ENCODE assay signal across 8 cellular contexts in the genomic region with DNA sequence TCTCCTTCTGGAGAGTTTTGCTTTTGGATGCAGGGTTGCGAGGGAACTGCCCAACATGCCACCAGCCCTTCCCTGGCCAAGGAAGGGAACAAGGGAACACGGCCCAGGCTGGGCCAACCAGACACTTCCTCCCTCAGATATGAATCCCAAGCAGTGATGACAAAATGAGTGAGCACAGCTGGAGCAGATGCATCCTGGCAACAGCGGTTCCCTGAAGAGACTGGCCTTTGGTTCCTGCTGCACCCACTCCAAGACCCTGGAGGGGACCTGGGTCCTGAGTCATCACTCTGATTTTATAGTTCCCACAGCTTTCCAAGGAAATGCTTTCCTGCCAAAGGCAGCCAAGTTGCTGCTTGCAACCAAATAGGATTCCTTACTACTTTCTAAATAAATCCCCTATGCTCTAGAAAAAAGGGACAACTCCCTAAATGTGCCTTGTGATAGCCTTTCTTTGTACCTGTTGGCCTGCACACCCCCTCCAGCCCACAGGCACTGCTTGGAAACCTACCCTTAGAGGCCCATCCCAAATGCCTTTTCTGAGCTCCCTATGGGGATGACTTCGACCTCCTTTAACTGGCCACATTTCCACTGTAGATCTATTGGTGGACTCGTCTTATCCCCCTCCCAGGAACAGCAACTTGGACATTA. TPM values are rescaled to one million over a fixed set of nuclear protein-coding genes. Genes with fewer than 3 reads are reported as not detected.
DNase-seq lines count a peak whose midpoint lies in the region; ATAC-seq, FAIRE-seq and TF ChIP-seq lines count a peak whose summit lies in the region.

No MANE protein-coding gene starts in this region.

- H3K36me3 ChIP-seq in SU-DHL-6 (ENCODE audit: low read length) (no peaks in the 10 kb centered on the region), small intestine (ENCODE audit: control insufficient read depth in 2 of 2, insufficient read depth in 2 of 2, low read length in 2 of 2) (no peaks in the 10 kb centered on the region)

- H3K9me2 ChIP-seq in SU-DHL-6 (replicated peaks; ENCODE audit: insufficient read depth, low read length) = no peaks in the 10 kb centered on the region

- TF ChIP-seq POLR2A in H54 (IDR thresholded peaks at IDR 0.05; ENCODE audit: low read depth, low read length) = no peak

- peak; percentile 60 for DNase-seq in H54 (ENCODE audit: insufficient read length, low spot score)
- DNase-seq in Right ventricle myocardium superior = peak; percentile 79
- DNase-seq in small intestine = no peak
- DNase-seq in NK-92 (lab: John Stamatoyannopoulos, UW; ENCODE audit: unreplicated experiment) = no peak
- DNase-seq in COR-L47 (lab: John Stamatoyannopoulos, UW) = no peak
- no peak for DNase-seq in SK-N-DZ (ENCODE audit: low spot score)
- no peak for DNase-seq in central memory CD4-positive, alpha-beta T cell

- 52 to 62% (median 52%) methylated on average over 5 of the region's 5 CpGs for WGBS in small intestine, 3 donors

- ATAC-seq in Right ventricle myocardium superior (ENCODE audit: poor library complexity) = peak; percentile 52

- no peak for FAIRE-seq in H54 (lab: Jason Lieb, UNC)
- FAIRE-seq in small intestine (lab: Jason Lieb, UNC) = no peak

- peaks cover 11 to 40% of the 10 kb centered on the region in 2 donors for H3K4me1 ChIP-seq in small intestine (ENCODE audit: control insufficient read depth in 2 of 2, insufficient read depth in 1 of 2, low read depth in 1 of 2, low read length in 1 of 2)

- intact Hi-C loops in Right ventricle myocardium superior (cut with DNase I) = no loop called here

- H3F3A ChIP-seq in SU-DHL-6 (ENCODE audit: insufficient read depth) = peaks cover 53% of the 10 kb centered on the region

- no peak overlapping the region for H2AFZ ChIP-seq in SU-DHL-6 (ENCODE audit: low read depth, low read length, severe bottlenecking)

- H4K20me1 ChIP-seq in SU-DHL-6 (ENCODE audit: low read depth, low read length) = no peaks in the 10 kb centered on the region

- peaks cover 41% of the 10 kb centered on the region for H3K79me2 ChIP-seq in SU-DHL-6 (ENCODE audit: insufficient read depth, low read length)

- peak overlapping the region; percentile 22 for H3K9ac ChIP-seq in SU-DHL-6 (ENCODE audit: low read length)

- H3K27ac ChIP-seq in SU-DHL-6 (ENCODE audit: low read depth, low read length) (peak overlapping the region; percentile 100), small intestine (ENCODE audit: low read depth in 1 of 2, low read length in 1 of 2) (peak overlapping the region; percentile 32 to 49)

- no peaks in the 10 kb centered on the region for H3K9me3 ChIP-seq in SU-DHL-6 (ENCODE audit: insufficient read depth, low read length)
- no peaks in the 10 kb centered on the region for H3K9me3 ChIP-seq in small intestine (ENCODE audit: control insufficient read depth, low read depth)

- peak overlapping the region; percentile 78 for H3K4me2 ChIP-seq in SU-DHL-6 (ENCODE audit: low read depth, low read length, poor library complexity, severe bottlenecking)

- H3K4me3 ChIP-seq in SU-DHL-6 (ENCODE audit: insufficient read depth, low read length, poor library complexity, severe bottlenecking) = no peak overlapping the region
- H3K4me3 ChIP-seq in small intestine (ENCODE audit: low read depth in 1 of 2, low read length in 2 of 2) = no peak overlapping the region

- no peaks in the 10 kb centered on the region for H3K27me3 ChIP-seq in SU-DHL-6 (ENCODE audit: low read length)
- H3K27me3 ChIP-seq in small intestine (ENCODE audit: control insufficient read depth in 2 of 2, insufficient read depth in 2 of 2, low read length in 2 of 2) = no peaks in the 10 kb centered on the region

- no peak for TF ChIP-seq CTCF in SU-DHL-6 (IDR thresholded peaks at IDR 0.05; ENCODE audit: insufficient read depth, low read length, poor library complexity, severe bottlenecking)

RNA-seq across cellular contexts. Expression of a gene that starts 5.3 kb away (rescaled TPM):
- 19.6 TPM for total RNA-seq in Right ventricle myocardium superior
- 1 to 10 TPM; 5.6 to 9.1 (median 7.6) TPM for polyA plus RNA-seq in small intestine
- polyA plus RNA-seq in SK-N-DZ (2014; cell fraction: cytosol; rRNA removed) = 31.8 and 44.0 TPM in 2 replicates
- 12.1 and 15.1 TPM in 2 replicates for polyA plus RNA-seq in SK-N-DZ (2014; cell fraction: nucleus; rRNA removed)

RNA-seq across cellular contexts. Expression of a gene that starts 20.8 kb away (rescaled TPM):
- 8.0 TPM for total RNA-seq in Right ventricle myocardium superior
- 10 to 100 TPM; 19.6 to 26.8 (median 21.9) TPM for polyA plus RNA-seq in small intestine
- 5.6 and 8.2 TPM in 2 replicates for polyA plus RNA-seq in SK-N-DZ (2014; cell fraction: cytosol; rRNA removed)
- polyA plus RNA-seq in SK-N-DZ (2014; cell fraction: nucleus; rRNA removed) = 34.9 and 44.3 TPM in 2 replicates

Comparison
In these comparisons a context has a peak if more than half of its experiments do, and no peak if none do; other contexts are left out.
1. DNase-seq: peak in H54 (single experiment) and Right ventricle myocardium superior (single experiment); none in small intestine (single experiment), NK-92 (single experiment), COR-L47 (single experiment), SK-N-DZ (single experiment) and central memory CD4-positive, alpha-beta T cell (single experiment).